In the genomic region with DNA sequence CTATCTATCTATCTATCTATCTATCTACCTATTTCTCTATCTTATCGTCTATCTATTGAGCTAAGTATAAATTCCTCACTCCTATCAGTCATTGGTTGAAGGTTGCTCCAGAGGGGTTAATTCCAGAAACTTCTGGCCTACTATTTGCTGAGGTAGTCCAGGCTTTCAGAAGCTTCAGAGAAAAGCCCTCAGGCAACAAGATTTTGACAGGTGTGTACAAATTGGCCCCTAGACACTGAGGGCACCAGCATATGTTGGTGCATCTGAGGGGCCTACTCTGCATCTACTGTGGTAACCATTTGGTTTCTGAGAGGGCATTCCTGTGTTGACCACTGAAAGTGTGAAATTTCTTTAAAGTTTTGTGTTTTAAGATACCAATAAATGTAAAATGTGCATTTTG, we compare ENCODE assay signal across 36 cellular contexts.
"Had no signal": no experiment of that assay in that cellular context is flagged by ENCODE, and none has a peak within 500 bp of the region (broad histone marks: within the 10 kb centered on the region; RNA-seq: fewer than 3 reads in every experiment).

No MANE protein-coding gene starts in this region.

- H3K4me3 Mint-ChIP-seq: activated naive CD4-positive, alpha-beta T cell treated with anti-CD3 and anti-CD28 coated beads for 36 hours; activated naive CD4-positive, alpha-beta T cell treated with anti-CD3 and anti-CD28 coated beads, Interleukin-2, amount 10 ng/mL, durations not matched to agents 7 days and 5 days; activated naive CD4-positive, alpha-beta T cell treated with anti-CD3 and anti-CD28 coated beads, Interleukin-2, amount 50 U/mL, for 24 hours; activated naive CD8-positive, alpha-beta T cell; activated naive CD8-positive, alpha-beta T cell treated with anti-CD3 and anti-CD28 coated beads for 36 hours; activated naive CD8-positive, alpha-beta T cell treated with anti-CD3 and anti-CD28 coated beads, Interleukin-2, amount 10 ng/mL, durations not matched to agents 7 days and 5 days; activated naive CD8-positive, alpha-beta T cell treated with anti-CD3 and anti-CD28 coated beads, Interleukin-2, amount 50 U/mL, for 24 hours; activated T-cell treated with anti-CD3 and anti-CD28 coated beads, Interleukin-2, amount 50 U/mL, for 4 hours; activated T-cell treated with anti-CD3 and anti-CD28 coated beads, Interleukin-2, amount 50 U/mL, for 72 hours; activated T-helper 1 cell treated with anti-CD3 and anti-CD28 coated beads, Interleukin-12 subunit alpha, Interleukin-12 subunit beta, Interleukin-2, Interleukin-4 antibody, amounts not matched to agents 30 ng/mL and 10 ng/mL and 1 ng/mL, durations not matched to agents 14 hours and 24 hours and 36 hours; brain; central memory CD8-positive, alpha-beta T cell had no signal

- H3K27ac Mint-ChIP-seq: activated naive CD4-positive, alpha-beta T cell treated with anti-CD3 and anti-CD28 coated beads for 36 hours; activated naive CD4-positive, alpha-beta T cell treated with anti-CD3 and anti-CD28 coated beads, Interleukin-2, amount 10 ng/mL, durations not matched to agents 7 days and 5 days; activated naive CD4-positive, alpha-beta T cell treated with anti-CD3 and anti-CD28 coated beads, Interleukin-2, amount 50 U/mL, for 24 hours; activated naive CD4-positive, alpha-beta T cell treated with anti-CD3 and anti-CD28 coated beads, Interleukin-2, amount 50 U/mL, for 72 hours; activated naive CD8-positive, alpha-beta T cell; activated naive CD8-positive, alpha-beta T cell treated with anti-CD3 and anti-CD28 coated beads for 36 hours; activated naive CD8-positive, alpha-beta T cell treated with anti-CD3 and anti-CD28 coated beads, Interleukin-2, amount 10 ng/mL, durations not matched to agents 7 days and 5 days; activated naive CD8-positive, alpha-beta T cell treated with anti-CD3 and anti-CD28 coated beads, Interleukin-2, amount 50 U/mL, for 24 hours; activated T-cell treated with anti-CD3 and anti-CD28 coated beads, Interleukin-2, amount 50 U/mL, for 72 hours; activated T-helper 1 cell treated with anti-CD3 and anti-CD28 coated beads, Interleukin-12 subunit alpha, Interleukin-12 subunit beta, Interleukin-2, Interleukin-4 antibody, amounts not matched to agents 30 ng/mL and 10 ng/mL and 1 ng/mL, durations not matched to agents 14 hours and 24 hours and 36 hours; activated T-helper 2 cell treated with anti-CD3 and anti-CD28 coated beads, Interferon-gamma antibody, Interleukin-2, Interleukin-4, amounts not matched to agents 10 μg/mL and 5 μg/mL and 100 μg/mL, durations not matched to agents 14 hours and 24 hours and 36 hours; brain had no signal

- H3K27me3 Mint-ChIP-seq: activated naive CD4-positive, alpha-beta T cell treated with anti-CD3 and anti-CD28 coated beads, Interleukin-2, amount 10 ng/mL, durations not matched to agents 7 days and 5 days; activated naive CD4-positive, alpha-beta T cell treated with anti-CD3 and anti-CD28 coated beads, Interleukin-2, amount 50 U/mL, for 24 hours; activated naive CD8-positive, alpha-beta T cell; activated naive CD8-positive, alpha-beta T cell treated with anti-CD3 and anti-CD28 coated beads for 36 hours; activated naive CD8-positive, alpha-beta T cell treated with anti-CD3 and anti-CD28 coated beads, Interleukin-2, amount 10 ng/mL, durations not matched to agents 7 days and 5 days; activated naive CD8-positive, alpha-beta T cell treated with anti-CD3 and anti-CD28 coated beads, Interleukin-2, amount 50 U/mL, for 24 hours; activated T-helper 17 cell treated with anti-CD3 and anti-CD28 coated beads, Interleukin-2, amount 50 U/mL, for 72 hours; central memory CD8-positive, alpha-beta T cell had no signal

- H3K9me3 ChIP-seq: adrenal gland, ascending aorta, body of pancreas, breast epithelium had no signal

- H3K4me3 ChIP-seq: adrenal gland, ascending aorta, body of pancreas, breast epithelium, cardiac muscle cell had no signal

- H3K36me3 Mint-ChIP-seq: activated naive CD4-positive, alpha-beta T cell treated with anti-CD3 and anti-CD28 coated beads, Interleukin-2, amount 50 U/mL, for 24 hours; activated naive CD8-positive, alpha-beta T cell; brain had no signal

- H3K36me3 ChIP-seq: adrenal gland, ascending aorta, brain microvascular endothelial cell, breast epithelium, cardiac muscle cell had no signal

- H3K9me3 Mint-ChIP-seq: activated naive CD4-positive, alpha-beta T cell treated with anti-CD3 and anti-CD28 coated beads for 36 hours; activated naive CD4-positive, alpha-beta T cell treated with anti-CD3 and anti-CD28 coated beads, Interleukin-2, amount 50 U/mL, for 24 hours; activated naive CD8-positive, alpha-beta T cell treated with anti-CD3 and anti-CD28 coated beads for 36 hours; activated naive CD8-positive, alpha-beta T cell treated with anti-CD3 and anti-CD28 coated beads, Interleukin-2, amount 50 U/mL, for 24 hours; activated T-cell treated with anti-CD3 and anti-CD28 coated beads, Interleukin-2, amount 50 U/mL, for 4 hours; brain; central memory CD8-positive, alpha-beta T cell had no signal

- DNase-seq: activated effector memory CD4-positive, alpha-beta T cell treated with anti-CD3 and anti-CD28 coated beads, Interleukin-2, amount 50 U/mL, for 16 hours; activated effector memory CD4-positive, alpha-beta T cell treated with Interleukin-2 at 50 U/mL for 16 hours; activated gamma-delta T cell; activated gamma-delta T cell treated with Interleukin-2 at 50 U/mL for 16 hours; activated naive CD4-positive, alpha-beta T cell; activated naive CD4-positive, alpha-beta T cell treated with anti-CD3 and anti-CD28 coated beads for 36 hours; activated naive CD4-positive, alpha-beta T cell treated with anti-CD3 and anti-CD28 coated beads, Interleukin-2, amount 10 ng/mL, durations not matched to agents 7 days and 5 days; activated naive CD4-positive, alpha-beta T cell treated with anti-CD3 and anti-CD28 coated beads, Interleukin-2, amount 50 U/mL, for 16 hours; activated naive CD4-positive, alpha-beta T cell treated with Interleukin-2 at 50 U/mL for 16 hours; activated naive CD8-positive, alpha-beta T cell treated with anti-CD3 and anti-CD28 coated beads for 36 hours; activated naive CD8-positive, alpha-beta T cell treated with anti-CD3 and anti-CD28 coated beads, Interleukin-2, amount 10 ng/mL, durations not matched to agents 7 days and 5 days; activated naive CD8-positive, alpha-beta T cell treated with anti-CD3 and anti-CD28 coated beads, Interleukin-2, amount 50 U/mL, for 24 hours; activated T-cell treated with anti-CD3 and anti-CD28 coated beads, Interleukin-2, amount 50 U/mL, for 4 hours; activated T-cell treated with anti-CD3 and anti-CD28 coated beads, Interleukin-2, amount 50 U/mL, for 48 hours; activated T-cell treated with anti-CD3 and anti-CD28 coated beads, Interleukin-2, amount 50 U/mL, for 72 hours; adrenal gland; amniotic stem cell; amygdala; anterior cingulate cortex; aorta; body of pancreas; brain microvascular endothelial cell; caudate nucleus; central memory CD4-positive, alpha-beta T cell; cerebellar nuclear complex had no signal

- H3K4me1 Mint-ChIP-seq: brain had no signal

- H3K27me3 ChIP-seq: adrenal gland, ascending aorta, body of pancreas, brain microvascular endothelial cell, breast epithelium, cardiac muscle cell had no signal

- H3K27ac ChIP-seq: adrenal gland, ascending aorta, body of pancreas, brain microvascular endothelial cell, breast epithelium, cardiac muscle cell had no signal

- H3K4me1 ChIP-seq: adrenal gland, ascending aorta, body of pancreas, breast epithelium had no signal

- ATAC-seq: activated naive CD4-positive, alpha-beta T cell treated with anti-CD3 and anti-CD28 coated beads, Interleukin-2, amount 50 U/mL, for 72 hours; activated naive CD8-positive, alpha-beta T cell treated with anti-CD3 and anti-CD28 coated beads, Interleukin-2, amount 50 U/mL, for 24 hours; activated T-cell treated with anti-CD3 and anti-CD28 coated beads, Interleukin-2, amount 50 U/mL, for 4 hours; activated T-cell treated with anti-CD3 and anti-CD28 coated beads, Interleukin-2, amount 50 U/mL, for 72 hours; activated T-helper 17 cell treated with anti-CD3 and anti-CD28 coated beads, Interleukin-2, amount 50 U/mL, for 72 hours; body of pancreas had no signal
